ENCODE assay signal across 9 cellular contexts in genomic region chr18:9803698-9804516, GRCh38.
A peak's percentile ranks its signal among the peaks of the same experiment; 100 is the strongest.
DNase-seq lines count a peak whose midpoint lies in the region; ATAC-seq and TF ChIP-seq lines count a peak whose summit lies in the region.
"Had no signal": no experiment of that assay in that cellular context is flagged by ENCODE, and none has a peak within 500 bp of the region (broad histone marks: within the 10 kb centered on the region; RNA-seq: fewer than 3 reads in every experiment).

No MANE protein-coding gene starts in this region.

- no peaks in the 10 kb centered on the region for H3K36me3 ChIP-seq in cardiac muscle cell
- no peaks in the 10 kb centered on the region for H3K36me3 ChIP-seq in sigmoid colon

- TF ChIP-seq EP300 in sigmoid colon (IDR thresholded peaks at IDR 0.05): no peak

- H3K4me1 ChIP-seq in cardiac muscle cell (ENCODE audit: low read depth): no peaks in the 10 kb centered on the region
- H3K4me1 ChIP-seq in sigmoid colon: peaks cover 0 to 56% (median 52%) of the 10 kb centered on the region in 4 donors

- no peak for TF ChIP-seq CTCF in HL-60 (IDR thresholded peaks at IDR 0.05; ENCODE audit: insufficient read depth, low read length)
- no peak for TF ChIP-seq CTCF in cardiac muscle cell (IDR thresholded peaks at IDR 0.05; ENCODE audit: low read depth, low read length)
- no peak for TF ChIP-seq CTCF in sigmoid colon (IDR thresholded peaks at IDR 0.05)

- no peaks in the 10 kb centered on the region for H3K27me3 ChIP-seq in HL-60 (ENCODE audit: insufficient read depth, poor library complexity, severe bottlenecking)
- no peaks in the 10 kb centered on the region for H3K27me3 ChIP-seq in cardiac muscle cell
- H3K27me3 ChIP-seq in sigmoid colon: no peaks in the 10 kb centered on the region

- TF ChIP-seq POLR2A in sigmoid colon (IDR thresholded peaks at IDR 0.05): no peak

- ATAC-seq in SK-N-SH treated with all-trans-retinoic acid at 6 μM for 48 hours (peak; percentile 76), HG03280 (IDR thresholded peaks at IDR 0.05; ENCODE audit: unreplicated experiment) (no peak)

- H3K27ac ChIP-seq in HL-60 (replicated peaks): peak overlapping the region; percentile 47
- no peak overlapping the region for H3K27ac ChIP-seq in cardiac muscle cell
- H3K27ac ChIP-seq in sigmoid colon: peak overlapping the region; percentile 66 to 80 (median 76)
- H3K27ac ChIP-seq: PC-9 had no signal

- H3K4me3 ChIP-seq in HL-60 (replicated peaks; ENCODE audit: insufficient read depth, low read length) (no peak overlapping the region), cardiac muscle cell (no peak overlapping the region), sigmoid colon (no peak overlapping the region)
- H3K4me3 ChIP-seq: PC-9 had no signal

- intact Hi-C loops in sigmoid colon (cut with DNase I): loop anchor here (2.0 to 5.0 kb wide), 3 partner anchors 51 to 148 kb away; partner anchors contain the start of gene VAPA

- H3K9me3 ChIP-seq in cardiac muscle cell (ENCODE audit: low read depth) (no peaks in the 10 kb centered on the region), sigmoid colon (no peaks in the 10 kb centered on the region)

- DNase-seq in HL-60 (ENCODE audit: low read depth in 1 of 2, low spot score in 1 of 2) (peak in 1 of 2 experiments; percentile 56), cardiac muscle cell (ENCODE audit: low read depth in 1 of 2, low spot score in 1 of 2) (peak; percentile 32 to 45), sigmoid colon (peak; percentile 85), kidney tubule cell (ENCODE audit: low spot score) (no peak)
- no peak for DNase-seq in stimulated activated CD4-positive, alpha-beta T cell treated with anti-CD3 and anti-CD28 coated beads, Interleukin-15, amount 100 ng/mL, for 24 hours
- no peak for DNase-seq in activated CD4-positive, alpha-beta T cell treated with anti-CD3 and anti-CD28 coated beads, Interleukin-2, amount 50 U/mL, for 1 hour
- DNase-seq: PC-9 had no signal

- WGBS in sigmoid colon, 2 donors: 62 to 76% methylated on average over 19 of the region's 19 CpGs

TF ChIP-seq in SK-N-SH treated with all-trans-retinoic acid at 6 μM for 48 hours, 23 proteins besides CTCF, POLR2A, EP300 and RAD21:
- no peak for TF ChIP-seq ZFP30 (CRISPR knock-in tag; IDR thresholded peaks at IDR 0.05)
- 0 out of 2 replicates have a peak, but pooled peaks have one; percentile 9 for TF ChIP-seq ISL1 (CRISPR knock-in tag; IDR thresholded peaks at IDR 0.05)
TF ChIP-seq in SK-N-SH treated with all-trans-retinoic acid at 6 μM for 48 hours: peak in this region for 1.

Comparison
In these comparisons a context has a peak if more than half of its experiments do, and no peak if none do; other contexts are left out.
1. DNase-seq: peak in cardiac muscle cell (2 of 2) and sigmoid colon (single experiment); none in kidney tubule cell (single experiment), stimulated activated CD4-positive, alpha-beta T cell treated with anti-CD3 and anti-CD28 coated beads, Interleukin-15, amount 100 ng/mL, for 24 hours (single experiment) and activated CD4-positive, alpha-beta T cell treated with anti-CD3 and anti-CD28 coated beads, Interleukin-2, amount 50 U/mL, for 1 hour (single experiment).